In the genomic region with DNA sequence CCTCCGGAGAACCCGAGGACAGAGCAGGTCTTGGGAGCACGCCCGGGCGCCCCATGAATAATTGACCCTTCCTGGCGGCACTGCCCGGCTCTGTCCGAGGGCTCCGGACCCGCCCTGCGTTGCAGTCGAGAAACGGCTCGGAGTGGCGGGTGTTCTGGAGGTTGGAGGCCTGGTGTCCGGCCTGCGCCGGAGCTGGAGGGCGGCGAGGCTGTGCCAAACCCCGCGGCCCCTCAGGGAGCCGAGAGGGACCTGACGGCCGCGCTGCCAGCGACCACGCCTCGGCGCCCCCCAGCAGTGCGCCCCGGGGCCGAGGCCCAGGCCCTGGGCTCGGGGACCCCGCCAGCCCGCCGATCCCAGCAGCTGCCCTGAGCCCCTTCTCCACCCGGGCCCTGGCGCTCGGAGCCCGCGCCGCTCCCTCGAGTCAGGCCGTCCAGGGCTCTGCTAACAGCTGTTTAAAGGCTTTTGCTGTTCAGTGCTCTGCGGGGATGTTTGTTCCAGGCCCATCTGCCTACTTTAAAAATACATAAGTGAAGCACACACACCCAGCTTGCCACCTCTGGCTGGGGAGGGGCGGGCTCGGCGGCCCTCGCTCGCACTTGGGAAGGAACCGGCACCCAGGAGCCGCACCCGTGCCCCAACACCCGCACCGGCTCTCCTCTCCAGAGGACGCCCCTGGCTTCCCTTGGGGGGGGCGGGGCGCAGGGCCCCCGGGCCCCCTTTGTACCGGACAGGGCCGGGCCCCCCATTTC, we compare ENCODE assay signal across 8 cellular contexts. TPM values are rescaled to one million over a fixed set of nuclear protein-coding genes. Genes with fewer than 3 reads are reported as not detected.
DNase-seq lines count a peak whose midpoint lies in the region; ATAC-seq and TF ChIP-seq lines count a peak whose summit lies in the region.

No MANE protein-coding gene starts in this region.

- no peaks in the 10 kb centered on the region for H3K27me3 Mint-ChIP-seq in type B pancreatic cell

- H3K27ac Mint-ChIP-seq in type B pancreatic cell, result peak overlapping the region; percentile 99

- H3K4me1 Mint-ChIP-seq in type B pancreatic cell (ENCODE audit: unreplicated experiment), result peaks cover 37% of the 10 kb centered on the region

- POLR2A ChIA-PET in PC-3 (lab: Charles Lee; ENCODE audit: unreplicated experiment), result interaction anchor here (0.5 to 0.6 kb wide), 3 partner anchors 90 to 234 kb away, joined by 3 to 5 read pairs (median 4); partner anchors contain the start of genes CIB1 and GDPGP1

- H3K36me3 ChIP-seq in PC-3 (ENCODE audit: low read depth, low read length), result no peaks in the 10 kb centered on the region

- no peaks in the 10 kb centered on the region for H3K9me3 Mint-ChIP-seq in type B pancreatic cell

- no peaks in the 10 kb centered on the region for H4K20me1 ChIP-seq in PC-3 (ENCODE audit: low read length)

- CTCF ChIA-PET in PC-3 (lab: Charles Lee), result no interaction called here

- H2AFZ ChIP-seq in PC-3 (ENCODE audit: low read length), result peak overlapping the region; percentile 64

- peak; percentile 34 for DNase-seq in NCI-H748 (lab: John Stamatoyannopoulos, UW; ENCODE audit: unreplicated experiment)
- DNase-seq in NCI-H748 treated with DMSO at 0.1 percent for 48 hours (lab: John Stamatoyannopoulos, UW), result no peak
- DNase-seq in PC-3, result no peak
- no peak for DNase-seq in dorsolateral prefrontal cortex
- peak; percentile 24 to 37 for DNase-seq in lung microvascular endothelial cell (ENCODE audit: low read depth in 2 of 2)
- DNase-seq in type B pancreatic cell (ENCODE audit: extremely low spot score, unreplicated experiment), result no peak

- peak overlapping the region; percentile 78 for H3K9ac ChIP-seq in PC-3 (ENCODE audit: low read length)

- peaks cover 3% of the 10 kb centered on the region for H3F3A ChIP-seq in PC-3 (ENCODE audit: low read length, unreplicated experiment)

- H3K27me3 ChIP-seq in PC-3 (ENCODE audit: low read length) (no peaks in the 10 kb centered on the region), dorsolateral prefrontal cortex (no peaks in the 10 kb centered on the region)

- peaks cover 31% of the 10 kb centered on the region for H3K79me2 ChIP-seq in PC-3 (ENCODE audit: low read length)

- peaks cover 62% of the 10 kb centered on the region for H3K4me1 ChIP-seq in PC-3 (ENCODE audit: insufficient read depth, low read length)

- H3K4me3 ChIP-seq in PC-3 (ENCODE audit: low read length), result peak overlapping the region; percentile 70
- peak overlapping the region; percentile 34 to 89 (median 67) for H3K4me3 ChIP-seq in dorsolateral prefrontal cortex

- H3K9me3 ChIP-seq in PC-3 (ENCODE audit: low read length), result no peaks in the 10 kb centered on the region

- TF ChIP-seq CTCF in PC-3 (conservative IDR thresholded peaks at IDR 0.05; ENCODE audit: low read depth, low read length) (no peak), dorsolateral prefrontal cortex (IDR thresholded peaks at IDR 0.05 in 54 of 56, conservative IDR thresholded peaks at IDR 0.05 in 2 of 56; ENCODE audit: low read depth in 1 of 56, partially characterized antibody in 56 of 56) (peak in 1 of 56 donors; percentile 12), type B pancreatic cell (conservative IDR thresholded peaks at IDR 0.05) (no peak)

- H3K27ac ChIP-seq in PC-3 (ENCODE audit: low read length), result peak overlapping the region; percentile 47
- H3K27ac ChIP-seq in dorsolateral prefrontal cortex, result peak overlapping the region; percentile 40 to 94 (median 87)

- H3K4me3 Mint-ChIP-seq in type B pancreatic cell, result peak overlapping the region; percentile 94

- intact Hi-C loops in PC-3 (cut with micrococcal nuclease) (loop anchor here (10.0 kb wide), 1 partner anchor 106 kb away; the partner anchor contains the start of gene AP3S2), dorsolateral prefrontal cortex (cut with DNase I) (loop anchor here (5.0 to 10.0 kb wide), 4 partner anchors 62 to 108 kb away; partner anchors contain the start of gene AP3S2 (in 2 of the 2))

- no TSS peak for BruUV-seq in PC-3 (replicated peaks; lab: Mats Ljungman, UMichigan)

- no peaks in the 10 kb centered on the region for H3K9me2 ChIP-seq in PC-3 (replicated peaks; ENCODE audit: low read length)

- peak overlapping the region; percentile 94 for H3K4me2 ChIP-seq in PC-3 (ENCODE audit: low read length)

- H3K36me3 Mint-ChIP-seq in type B pancreatic cell, result no peaks in the 10 kb centered on the region

- ATAC-seq in PC-3, result no peak
- ATAC-seq in HG02623 (IDR thresholded peaks at IDR 0.05; ENCODE audit: unreplicated experiment), result no peak
- no peak for ATAC-seq in GM21723 (IDR thresholded peaks at IDR 0.05; ENCODE audit: unreplicated experiment)

RNA-seq across cellular contexts. Expression of gene ZNF710, which starts 0.8 kb away (rescaled TPM):
- total RNA-seq in PC-3 (2014; rRNA removed), result 12.9 and 21.2 TPM in 2 replicates
- total RNA-seq in dorsolateral prefrontal cortex, result 10 to 100 TPM in 119 of 120 experiments, 1 to 10 TPM in 1; 8.5 to 30.1 (median 17.2) TPM
- 8.5 and 9.9 TPM in 2 replicates for total RNA-seq in lung microvascular endothelial cell
- 34.7 and 47.2 TPM in 2 replicates for total RNA-seq in type B pancreatic cell (ENCODE audit: low replicate concordance)

Comparison
In these comparisons a context has a peak if more than half of its experiments do, and no peak if none do; other contexts are left out.
1. DNase-seq: peak in NCI-H748 (single experiment) and lung microvascular endothelial cell (2 of 2); none in NCI-H748 treated with DMSO at 0.1 percent for 48 hours (single experiment), PC-3 (single experiment), dorsolateral prefrontal cortex (0 of 10) and type B pancreatic cell (single experiment).